8 cellular contexts compared by ENCODE assay signal in genomic region chr6:152985300-152985699, GRCh38. TPM values are rescaled to one million over a fixed set of nuclear protein-coding genes. Genes with fewer than 3 reads are reported as not detected.
DNase-seq lines count a peak whose midpoint lies in the region; ATAC-seq and TF ChIP-seq lines count a peak whose summit lies in the region.
"Not testable (repeated sequence)": the region's sequence is repeated elsewhere in the genome, so short reads cannot be mapped to it uniquely, and the experiment has no call there.

No MANE protein-coding gene starts in this region.

- H3K36me3 ChIP-seq in HCT116 (ENCODE audit: control insufficient read depth in 1 of 2, insufficient read depth in 2 of 2, low read length in 2 of 2) = peaks cover 2 to 16% of the 10 kb centered on the region in 2 experiments; a peak in 3 of 4 replicates
- peaks cover 57% of the 10 kb centered on the region for H3K36me3 ChIP-seq in OCI-LY1 (ENCODE audit: insufficient read depth, low read length)

- H3F3A ChIP-seq in OCI-LY1 (ENCODE audit: insufficient read depth, low read length) = not testable (repeated sequence)

- H2AFZ ChIP-seq in HCT116 (ENCODE audit: low read depth, low read length, poor library complexity, severe bottlenecking); OCI-LY1 (ENCODE audit: low read length): not testable (repeated sequence)

- not testable (repeated sequence) for H3K9me2 ChIP-seq in HCT116 (ENCODE audit: insufficient read depth); OCI-LY1 (ENCODE audit: low read depth, low read length)

- POLR2A ChIA-PET in HCT116 (lab: Charles Lee) = not testable (repeated sequence)
- POLR2A ChIA-PET in activated CD4-positive, alpha-beta T cell treated with anti-CD3 and anti-CD28 coated beads for 36 hours (lab: Charles Lee) = interaction anchor here (1.1 kb wide), 1 partner anchor 15 kb away, joined by 7 read pairs; no protein-coding TSS in a partner anchor
- POLR2A ChIA-PET in activated naive CD8-positive, alpha-beta T cell treated with anti-CD3 and anti-CD28 coated beads, Interleukin-2, amount 10 ng/mL, durations not matched to agents 7 days and 5 days (lab: Charles Lee) = interaction anchor here (2.2 to 3.8 kb wide), 2 partner anchors 12 to 16 kb away, joined by 8 to 43 read pairs; partner anchors contain the start of gene MTRF1L

- H3K4me2 ChIP-seq in HCT116 (ENCODE audit: low read length) (peak overlapping the region; percentile 93; the same call in 1 of the 2 replicates), OCI-LY1 (ENCODE audit: low read length) (peak overlapping the region; percentile 95)

- H3K27ac ChIP-seq in C4-2B (peak overlapping the region; percentile 46), OCI-LY1 (ENCODE audit: low read depth, low read length, poor library complexity, severe bottlenecking) (peak overlapping the region; percentile 91)
- H3K27ac ChIP-seq in HCT116 (ENCODE audit: low read depth, low read length) = not testable (repeated sequence)

- H3K4me3 ChIP-seq in HCT116 (replicated peaks in 1 of 2; ENCODE audit: low read depth in 1 of 2, low read length in 2 of 2) (peak overlapping the region in 1 of 2 experiments; percentile 93; a peak in 1 of 4 replicates), OCI-LY1 (ENCODE audit: low read depth, low read length, poor library complexity, severe bottlenecking) (peak overlapping the region; percentile 99), fibroblast of the aortic adventitia (ENCODE audit: low read depth, low read length) (peak overlapping the region; percentile 25)

- H3K9me3 ChIP-seq in HCT116 (ENCODE audit: control insufficient read depth in 1 of 2, insufficient read depth in 1 of 2, low read depth in 1 of 2, low read length in 2 of 2); OCI-LY1 (ENCODE audit: low read length): not testable (repeated sequence)

- H3K27me3 Mint-ChIP-seq in activated CD4-positive, alpha-beta T cell treated with anti-CD3 and anti-CD28 coated beads for 36 hours; activated naive CD8-positive, alpha-beta T cell treated with anti-CD3 and anti-CD28 coated beads, Interleukin-2, amount 10 ng/mL, durations not matched to agents 7 days and 5 days; natural killer cell (ENCODE audit: low read depth in 2 of 2): not testable (repeated sequence)

- peaks cover 27% of the 10 kb centered on the region for H3K4me1 Mint-ChIP-seq in activated CD4-positive, alpha-beta T cell treated with anti-CD3 and anti-CD28 coated beads for 36 hours
- peaks cover 20% of the 10 kb centered on the region for H3K4me1 Mint-ChIP-seq in activated naive CD8-positive, alpha-beta T cell treated with anti-CD3 and anti-CD28 coated beads, Interleukin-2, amount 10 ng/mL, durations not matched to agents 7 days and 5 days
- H3K4me1 Mint-ChIP-seq in natural killer cell = peaks cover 25 to 36% of the 10 kb centered on the region in 2 donors
- peaks cover 24% of the 10 kb centered on the region for H3K4me1 Mint-ChIP-seq in stimulated activated effector memory CD8-positive, alpha-beta T cell treated with anti-CD3 and anti-CD28 coated beads, Interleukin-12 subunit alpha, Interleukin-12 subunit beta, amount 100 ng/mL, for 72 hours

- peak overlapping the region; percentile 90 for H3K4me3 Mint-ChIP-seq in activated CD4-positive, alpha-beta T cell treated with anti-CD3 and anti-CD28 coated beads for 36 hours
- peak overlapping the region; percentile 99 for H3K4me3 Mint-ChIP-seq in activated naive CD8-positive, alpha-beta T cell treated with anti-CD3 and anti-CD28 coated beads, Interleukin-2, amount 10 ng/mL, durations not matched to agents 7 days and 5 days
- peak overlapping the region; percentile 55 for H3K4me3 Mint-ChIP-seq in natural killer cell
- H3K4me3 Mint-ChIP-seq in stimulated activated effector memory CD8-positive, alpha-beta T cell treated with anti-CD3 and anti-CD28 coated beads, Interleukin-12 subunit alpha, Interleukin-12 subunit beta, amount 100 ng/mL, for 72 hours = peak overlapping the region; percentile 81

- H3K4me1 ChIP-seq in HCT116 (ENCODE audit: control insufficient read depth in 1 of 2, insufficient read depth in 2 of 2, low read length in 2 of 2) (peaks cover 8 to 26% of the 10 kb centered on the region in 2 experiments; a peak in 3 of 4 replicates), OCI-LY1 (ENCODE audit: insufficient read depth, low read length, severe bottlenecking) (peaks cover 27% of the 10 kb centered on the region)

- H3K27ac Mint-ChIP-seq in activated CD4-positive, alpha-beta T cell treated with anti-CD3 and anti-CD28 coated beads for 36 hours = peak overlapping the region; percentile 100
- peak overlapping the region; percentile 68 for H3K27ac Mint-ChIP-seq in activated naive CD8-positive, alpha-beta T cell treated with anti-CD3 and anti-CD28 coated beads, Interleukin-2, amount 10 ng/mL, durations not matched to agents 7 days and 5 days
- H3K27ac Mint-ChIP-seq in natural killer cell = peak overlapping the region; percentile 97
- not testable (repeated sequence) for H3K27ac Mint-ChIP-seq in stimulated activated effector memory CD8-positive, alpha-beta T cell treated with anti-CD3 and anti-CD28 coated beads, Interleukin-12 subunit alpha, Interleukin-12 subunit beta, amount 100 ng/mL, for 72 hours

- H3K79me2 ChIP-seq in HCT116 (ENCODE audit: insufficient read depth, low read length) (peaks cover 68% of the 10 kb centered on the region), OCI-LY1 (ENCODE audit: insufficient read depth, low read length) (peaks cover 62% of the 10 kb centered on the region)

- not testable (repeated sequence) for H3K27me3 ChIP-seq in HCT116 (ENCODE audit: insufficient read depth, low read length); OCI-LY1 (ENCODE audit: insufficient read depth, low read length)

- CTCF ChIA-PET in HCT116 (lab: Charles Lee); activated CD4-positive, alpha-beta T cell treated with anti-CD3 and anti-CD28 coated beads for 36 hours (lab: Charles Lee): not testable (repeated sequence)

- not testable (repeated sequence) for ATAC-seq in HCT116; activated CD4-positive, alpha-beta T cell treated with anti-CD3 and anti-CD28 coated beads for 36 hours; activated naive CD8-positive, alpha-beta T cell treated with anti-CD3 and anti-CD28 coated beads, Interleukin-2, amount 10 ng/mL, durations not matched to agents 7 days and 5 days (ENCODE audit: low read depth); natural killer cell; stimulated activated effector memory CD8-positive, alpha-beta T cell treated with anti-CD3 and anti-CD28 coated beads, Interleukin-12 subunit alpha, Interleukin-12 subunit beta, amount 100 ng/mL, for 72 hours

- not testable (repeated sequence) for BruUV-seq in HCT116 (replicated peaks; lab: Mats Ljungman, UMichigan)

- RAD21 ChIA-PET in HCT116 (lab: Charles Lee; ENCODE audit: low non-redundant PET in 1 of 2, low total read pairs in 2 of 2, uncharacterized antibody in 2 of 2, unreplicated experiment in 2 of 2) = not testable (repeated sequence)

- H4K20me1 ChIP-seq in HCT116 (ENCODE audit: insufficient read depth); OCI-LY1 (ENCODE audit: insufficient read depth, low read length): not testable (repeated sequence)

- 0 out of 2 replicates have a peak overlapping the region, but pooled peaks have one; percentile 99 for H3K9ac ChIP-seq in HCT116 (ENCODE audit: low read length)
- H3K9ac ChIP-seq in OCI-LY1 (ENCODE audit: low read length) = peak overlapping the region; percentile 98

- DNase-seq in HCT116 (ENCODE audit: low read depth, low spot score); activated CD4-positive, alpha-beta T cell treated with anti-CD3 and anti-CD28 coated beads for 36 hours; activated naive CD8-positive, alpha-beta T cell treated with anti-CD3 and anti-CD28 coated beads, Interleukin-2, amount 10 ng/mL, durations not matched to agents 7 days and 5 days; fibroblast of the aortic adventitia (ENCODE audit: low read depth); natural killer cell; stimulated activated effector memory CD8-positive, alpha-beta T cell treated with anti-CD3 and anti-CD28 coated beads, Interleukin-12 subunit alpha, Interleukin-12 subunit beta, amount 100 ng/mL, for 72 hours (ENCODE audit: low spot score in 2 of 2): not testable (repeated sequence)

- H3K9me3 Mint-ChIP-seq in activated CD4-positive, alpha-beta T cell treated with anti-CD3 and anti-CD28 coated beads for 36 hours (ENCODE audit: low read depth); activated naive CD8-positive, alpha-beta T cell treated with anti-CD3 and anti-CD28 coated beads, Interleukin-2, amount 10 ng/mL, durations not matched to agents 7 days and 5 days; natural killer cell; stimulated activated effector memory CD8-positive, alpha-beta T cell treated with anti-CD3 and anti-CD28 coated beads, Interleukin-12 subunit alpha, Interleukin-12 subunit beta, amount 100 ng/mL, for 72 hours: not testable (repeated sequence)

- not testable (repeated sequence) for TF ChIP-seq RAD21 in HCT116 (IDR thresholded peaks at IDR 0.05; ENCODE audit: low read depth)

- TF ChIP-seq CTCF in C4-2B (conservative IDR thresholded peaks at IDR 0.05); HCT116 (IDR thresholded peaks at IDR 0.05 in 2 of 3, conservative IDR thresholded peaks at IDR 0.05 in 1 of 3; ENCODE audit: borderline replicate concordance in 1 of 3, insufficient read depth in 1 of 3, low read depth in 2 of 3, low read length in 2 of 3); OCI-LY1 (IDR thresholded peaks at IDR 0.05; ENCODE audit: low read length); fibroblast of the aortic adventitia (IDR thresholded peaks at IDR 0.05; ENCODE audit: insufficient read depth, low read length); natural killer cell (IDR thresholded peaks at IDR 0.05): not testable (repeated sequence)

- peaks cover 46% of the 10 kb centered on the region for H3K36me3 Mint-ChIP-seq in activated CD4-positive, alpha-beta T cell treated with anti-CD3 and anti-CD28 coated beads for 36 hours (ENCODE audit: low read depth)
- H3K36me3 Mint-ChIP-seq in activated naive CD8-positive, alpha-beta T cell treated with anti-CD3 and anti-CD28 coated beads, Interleukin-2, amount 10 ng/mL, durations not matched to agents 7 days and 5 days = peaks cover 22% of the 10 kb centered on the region
- not testable (repeated sequence) for H3K36me3 Mint-ChIP-seq in natural killer cell
- H3K36me3 Mint-ChIP-seq in stimulated activated effector memory CD8-positive, alpha-beta T cell treated with anti-CD3 and anti-CD28 coated beads, Interleukin-12 subunit alpha, Interleukin-12 subunit beta, amount 100 ng/mL, for 72 hours = peaks cover 64% of the 10 kb centered on the region

- not testable (repeated sequence) for TF ChIP-seq POLR2A in HCT116 (IDR thresholded peaks at IDR 0.05; ENCODE audit: borderline replicate concordance, extremely low read depth, insufficient read depth, insufficient read length)

- intact Hi-C loops in HCT116 (cut with micrococcal nuclease) = not testable (repeated sequence)
- intact Hi-C loops in activated CD4-positive, alpha-beta T cell treated with anti-CD3 and anti-CD28 coated beads for 36 hours (cut with DNase I, micrococcal nuclease) = loop anchor here in 1 of 2 experiments (10.0 kb wide), 1 partner anchor 1750 kb away; the partner anchor contains the start of gene SCAF8
- intact Hi-C loops in natural killer cell (cut with micrococcal nuclease) = loop anchor here (10.0 kb wide), 1 partner anchor 1600 kb away; no protein-coding TSS in a partner anchor

RNA-seq across cellular contexts. Expression of gene FBXO5, which starts 2.5 kb away (rescaled TPM):
- total RNA-seq in HCT116 (2021; ENCODE audit: unreplicated experiment) = 38.9 TPM
- 7.2 and 16.2 TPM in 2 replicates for polyA plus RNA-seq in HCT116 (2012)
- total RNA-seq in activated CD4-positive, alpha-beta T cell treated with anti-CD3 and anti-CD28 coated beads for 36 hours = 10 to 100 TPM; 48.7 to 57.3 TPM
- 10 to 100 TPM; 47.1 to 50.8 TPM for total RNA-seq in activated naive CD8-positive, alpha-beta T cell treated with anti-CD3 and anti-CD28 coated beads, Interleukin-2, amount 10 ng/mL, durations not matched to agents 7 days and 5 days
- total RNA-seq in fibroblast of the aortic adventitia (ENCODE audit: low replicate concordance) = 2.4 and 52.9 TPM in 2 replicates
- 10 to 100 TPM in 1 of 3 donors, 1 to 10 TPM in 2; 5.9 to 11.2 (median 9.6) TPM for total RNA-seq in natural killer cell

RNA-seq across cellular contexts. Expression of gene MTRF1L, which starts 17.2 kb away (rescaled TPM):
- total RNA-seq in HCT116 (2021; ENCODE audit: unreplicated experiment) (26.2 TPM), fibroblast of the aortic adventitia (ENCODE audit: low replicate concordance) (26.8 and 28.2 TPM in 2 replicates), natural killer cell (10 to 100 TPM; 17.6 to 24.7 (median 21.6) TPM)
- polyA plus RNA-seq in HCT116 (2012) = 7.7 and 15.9 TPM in 2 replicates
- 10 to 100 TPM; 16.8 to 19.9 TPM for total RNA-seq in activated CD4-positive, alpha-beta T cell treated with anti-CD3 and anti-CD28 coated beads for 36 hours
- 10 to 100 TPM; 16.5 to 17.2 TPM for total RNA-seq in activated naive CD8-positive, alpha-beta T cell treated with anti-CD3 and anti-CD28 coated beads, Interleukin-2, amount 10 ng/mL, durations not matched to agents 7 days and 5 days
